8 cellular contexts compared by ENCODE assay signal in genomic region chr2:219476605-219477578, GRCh38.
DNase-seq lines count a peak whose midpoint lies in the region; ATAC-seq and TF ChIP-seq lines count a peak whose summit lies in the region.
"Had no signal": no experiment of that assay in that cellular context is flagged by ENCODE, and none has a peak within 500 bp of the region (broad histone marks: within the 10 kb centered on the region; RNA-seq: fewer than 3 reads in every experiment).

No MANE protein-coding gene starts in this region.

- TF ChIP-seq CTCF in nephron (IDR thresholded peaks at IDR 0.05; ENCODE audit: unreplicated experiment in 3 of 3), result no peak

- H3K27ac Mint-ChIP-seq in nephron, result peak overlapping the region; percentile 54 to 83 (median 72)
- H3K27ac Mint-ChIP-seq: activated T-cell treated with anti-CD3 and anti-CD28 coated beads, Interleukin-2, amount 50 U/mL, for 24 hours had no signal

- in situ Hi-C loops in HAP-1 (cut with MboI; ENCODE audit: low sequenced_read_pairs), result no loop called here

- no peaks in the 10 kb centered on the region for H3K9me3 Mint-ChIP-seq in nephron
- H3K9me3 Mint-ChIP-seq: activated T-cell treated with anti-CD3 and anti-CD28 coated beads, Interleukin-2, amount 50 U/mL, for 24 hours had no signal

- DNase-seq in HAP-1 (ENCODE audit: low spot score in 2 of 2) (peak; percentile 30 to 85), cerebellar cortex (ENCODE audit: low spot score) (peak; percentile 24), HK-2 (ENCODE audit: unreplicated experiment) (no peak), NCI-H187 treated with DMSO at 0.1 percent for 48 hours (lab: John Stamatoyannopoulos, UW) (no peak)

- no peaks in the 10 kb centered on the region for H3K9me3 ChIP-seq in HAP-1
- H3K9me3 ChIP-seq: neutrophil had no signal

- ATAC-seq in HG03342 (IDR thresholded peaks at IDR 0.05; ENCODE audit: unreplicated experiment), result no peak

- no peaks in the 10 kb centered on the region for H3K27me3 ChIP-seq in HAP-1 (ENCODE audit: low read depth)

- H3K4me3 ChIP-seq in HAP-1, result no peak overlapping the region

- H3K27me3 Mint-ChIP-seq in nephron (ENCODE audit: low read depth), result peaks cover 22% of the 10 kb centered on the region

- H3K36me3 Mint-ChIP-seq in nephron (ENCODE audit: low read depth), result no peaks in the 10 kb centered on the region

- no peaks in the 10 kb centered on the region for H3K36me3 ChIP-seq in HAP-1 (replicated peaks)
- H3K36me3 ChIP-seq: neutrophil had no signal

- H3K4me1 Mint-ChIP-seq in nephron, result peaks cover 22% of the 10 kb centered on the region

- H3K4me1 ChIP-seq in HAP-1, result no peaks in the 10 kb centered on the region

- H3K4me3 Mint-ChIP-seq in nephron, result peak overlapping the region; percentile 66 to 76 (median 73)
- H3K4me3 Mint-ChIP-seq: activated T-cell treated with anti-CD3 and anti-CD28 coated beads, Interleukin-2, amount 50 U/mL, for 24 hours had no signal

Comparison
In these comparisons a context has a peak if more than half of its experiments do, and no peak if none do; other contexts are left out.
1. DNase-seq: peak in HAP-1 (2 of 2) and cerebellar cortex (single experiment); none in HK-2 (single experiment) and NCI-H187 treated with DMSO at 0.1 percent for 48 hours (single experiment).